In genomic region chr10:102599565-102600327, GRCh38 we compare ENCODE assay signal across 13 cellular contexts. TPM values are rescaled to one million over a fixed set of nuclear protein-coding genes. Genes with fewer than 3 reads are reported as not detected.
DNase-seq lines count a peak whose midpoint lies in the region; TF ChIP-seq lines count a peak whose summit lies in the region.
"Had no signal": no experiment of that assay in that cellular context is flagged by ENCODE, and none has a peak within 500 bp of the region (broad histone marks: within the 10 kb centered on the region; RNA-seq: fewer than 3 reads in every experiment).

No MANE protein-coding gene starts in this region.

- peaks cover 9% of the 10 kb centered on the region for H3K36me3 Mint-ChIP-seq in activated T-helper 2 cell treated with anti-CD3 and anti-CD28 coated beads, Interferon-gamma antibody, Interleukin-2, Interleukin-4, amounts not matched to agents 10 μg/mL and 5 μg/mL and 100 μg/mL, durations not matched to agents 14 hours and 24 hours and 36 hours (ENCODE audit: low read depth)

- in situ Hi-C loops in HAP-1 (cut with MboI; ENCODE audit: low sequenced_read_pairs) = no loop called here

- WGBS in esophagus, 2 donors = 49 to 72% methylated on average over 7 of the region's 7 CpGs
- WGBS in mesodermal cell (ENCODE audit: insufficient coverage in 2 of 2), 2 experiments = 68 to 86% methylated on average over 3 of the region's 7 CpGs

- H3K4me1 ChIP-seq in esophagus (ENCODE audit: control insufficient read depth in 2 of 2, insufficient read depth in 2 of 2, low read length in 1 of 2) = peaks cover 0 to 3% of the 10 kb centered on the region in 2 donors
- H3K4me1 ChIP-seq in mesodermal cell (ENCODE audit: control insufficient read depth, insufficient read depth, low read length, poor library complexity, severe bottlenecking) = peaks cover 76% of the 10 kb centered on the region
- no peaks in the 10 kb centered on the region for H3K4me1 ChIP-seq in uterus
- H3K4me1 ChIP-seq in HAP-1 = no peaks in the 10 kb centered on the region; the same call in 1 of the 2 replicates

- no peaks in the 10 kb centered on the region for H3K27me3 ChIP-seq in esophagus (ENCODE audit: control insufficient read depth in 1 of 2, insufficient read depth in 2 of 2, low read length in 2 of 2)
- H3K27me3 ChIP-seq in uterus = no peaks in the 10 kb centered on the region
- no peaks in the 10 kb centered on the region for H3K27me3 ChIP-seq in HAP-1 (ENCODE audit: low read depth)

- H3K27ac ChIP-seq in esophagus (ENCODE audit: low read depth in 2 of 2, low read length in 1 of 2) (peak overlapping the region; percentile 21 to 33), mesodermal cell (ENCODE audit: low read depth, low read length, severe bottlenecking) (peak overlapping the region; percentile 95), uterus (peak overlapping the region; percentile 23 to 24)

- H3K9me3 ChIP-seq in esophagus (ENCODE audit: control insufficient read depth in 2 of 2, insufficient read depth in 1 of 2, low read depth in 1 of 2, low read length in 1 of 2) (no peaks in the 10 kb centered on the region), mesodermal cell (ENCODE audit: control insufficient read depth, low read length) (no peaks in the 10 kb centered on the region), uterus (no peaks in the 10 kb centered on the region), HAP-1 (no peaks in the 10 kb centered on the region)

- intact Hi-C loops in uterus (cut with DNase I; ENCODE audit: low total_unique reads) = no loop called here
- intact Hi-C loops in activated T-helper 2 cell treated with anti-CD3 and anti-CD28 coated beads, Interferon-gamma antibody, Interleukin-2, Interleukin-4, amounts not matched to agents 10 μg/mL and 5 μg/mL and 100 μg/mL, durations not matched to agents 14 hours and 24 hours and 36 hours (cut with micrococcal nuclease) = no loop called here

- no peaks in the 10 kb centered on the region for H3K27me3 Mint-ChIP-seq in activated T-helper 2 cell treated with anti-CD3 and anti-CD28 coated beads, Interferon-gamma antibody, Interleukin-2, Interleukin-4, amounts not matched to agents 10 μg/mL and 5 μg/mL and 100 μg/mL, durations not matched to agents 14 hours and 24 hours and 36 hours (ENCODE audit: low read depth)
- H3K27me3 Mint-ChIP-seq: activated B cell treated with CpG ODN at 0.5 μM for 24 hours had no signal

- H3K27ac Mint-ChIP-seq in activated T-helper 2 cell treated with anti-CD3 and anti-CD28 coated beads, Interferon-gamma antibody, Interleukin-2, Interleukin-4, amounts not matched to agents 10 μg/mL and 5 μg/mL and 100 μg/mL, durations not matched to agents 14 hours and 24 hours and 36 hours = no peak overlapping the region
- H3K27ac Mint-ChIP-seq: activated B cell treated with CpG ODN at 0.5 μM for 24 hours had no signal

- H3K4me1 Mint-ChIP-seq in activated T-helper 2 cell treated with anti-CD3 and anti-CD28 coated beads, Interferon-gamma antibody, Interleukin-2, Interleukin-4, amounts not matched to agents 10 μg/mL and 5 μg/mL and 100 μg/mL, durations not matched to agents 14 hours and 24 hours and 36 hours (ENCODE audit: low read depth) = peaks cover 4% of the 10 kb centered on the region
- H3K4me1 Mint-ChIP-seq: activated B cell treated with CpG ODN at 0.5 μM for 24 hours had no signal

- H3K4me3 Mint-ChIP-seq in activated T-helper 2 cell treated with anti-CD3 and anti-CD28 coated beads, Interferon-gamma antibody, Interleukin-2, Interleukin-4, amounts not matched to agents 10 μg/mL and 5 μg/mL and 100 μg/mL, durations not matched to agents 14 hours and 24 hours and 36 hours (ENCODE audit: low read depth) = no peak overlapping the region
- H3K4me3 Mint-ChIP-seq: activated B cell treated with CpG ODN at 0.5 μM for 24 hours had no signal

- H3K4me3 ChIP-seq in esophagus (ENCODE audit: low read depth in 1 of 2, low read length in 2 of 2) (no peak overlapping the region), mesodermal cell (ENCODE audit: extremely low read depth, insufficient read depth, low read length, poor library complexity, severe bottlenecking) (no peak overlapping the region), uterus (no peak overlapping the region), HAP-1 (no peak overlapping the region)

- H3K36me3 ChIP-seq in esophagus (ENCODE audit: control insufficient read depth in 2 of 2, insufficient read depth in 2 of 2, low read length in 1 of 2) (peaks cover 0 to 27% of the 10 kb centered on the region in 2 donors), mesodermal cell (ENCODE audit: control insufficient read depth, insufficient read depth, low read length) (peaks cover 86% of the 10 kb centered on the region), uterus (no peaks in the 10 kb centered on the region), HAP-1 (replicated peaks) (peaks cover 35% of the 10 kb centered on the region)

- DNase-seq in NOMO-1 treated with DMSO at 0.1 percent for 48 hours (lab: John Stamatoyannopoulos, UW; ENCODE audit: unreplicated experiment) = peak; percentile 12
- no peak for DNase-seq in NOMO-1 treated with dmso at 0.1 percent for 144 hours (lab: John Stamatoyannopoulos, UW; ENCODE audit: unreplicated experiment)
- DNase-seq in uterus = no peak
- no peak for DNase-seq in activated T-helper 2 cell treated with anti-CD3 and anti-CD28 coated beads, Interferon-gamma antibody, Interleukin-2, Interleukin-4, amounts not matched to agents 10 μg/mL and 5 μg/mL and 100 μg/mL, durations not matched to agents 14 hours and 24 hours and 36 hours (ENCODE audit: low spot score)
- DNase-seq in mesenteric fat pad (ENCODE audit: low spot score) = no peak
- no peak for DNase-seq in HAP-1 (ENCODE audit: low spot score in 2 of 2)
- DNase-seq: 8988T; activated B cell treated with CpG ODN at 0.5 μM for 24 hours; activated naive CD4-positive, alpha-beta T cell; H7; NCI-H1048 had no signal

- no peak for TF ChIP-seq CTCF in uterus (IDR thresholded peaks at IDR 0.05)

- H3K9me3 Mint-ChIP-seq in activated T-helper 2 cell treated with anti-CD3 and anti-CD28 coated beads, Interferon-gamma antibody, Interleukin-2, Interleukin-4, amounts not matched to agents 10 μg/mL and 5 μg/mL and 100 μg/mL, durations not matched to agents 14 hours and 24 hours and 36 hours = no peaks in the 10 kb centered on the region
- H3K9me3 Mint-ChIP-seq: activated B cell treated with CpG ODN at 0.5 μM for 24 hours had no signal

- no peak for TF ChIP-seq POLR2A in uterus (IDR thresholded peaks at IDR 0.05)

RNA-seq across cellular contexts. Expression of gene TRIM8, which starts 44.5 kb away (rescaled TPM):
- 10 to 100 TPM; 26.4 to 33.3 TPM for polyA plus RNA-seq in esophagus
- polyA plus RNA-seq in mesodermal cell (2013, experiment 1 of 2) = 138 TPM
- 118 TPM for polyA plus RNA-seq in mesodermal cell (2013, experiment 2 of 2)
- total RNA-seq in uterus = 100 to 1,000 TPM in 2 of 4 donors, 10 to 100 TPM in 2; 71.2 to 119 (median 102) TPM
- total RNA-seq in activated T-helper 2 cell treated with anti-CD3 and anti-CD28 coated beads, Interferon-gamma antibody, Interleukin-2, Interleukin-4, amounts not matched to agents 10 μg/mL and 5 μg/mL and 100 μg/mL, durations not matched to agents 14 hours and 24 hours and 36 hours = 76.7 and 82.9 TPM in 2 replicates
- 146 TPM for total RNA-seq in mesenteric fat pad

Comparison
In these comparisons a context has a peak if more than half of its experiments do, and no peak if none do; other contexts are left out.
1. H3K27ac ChIP-seq: peak in every context shown above with its lines; median percentile 95 in mesodermal cell; 27 in esophagus; 24 in uterus.